Comparison of ENCODE assay signal across 13 cellular contexts in genomic region chr21:31974454-31974985, GRCh38.
DNase-seq lines count a peak whose midpoint lies in the region; ATAC-seq, FAIRE-seq and TF ChIP-seq lines count a peak whose summit lies in the region.
"Had no signal": no experiment of that assay in that cellular context is flagged by ENCODE, and none has a peak within 500 bp of the region (broad histone marks: within the 10 kb centered on the region; RNA-seq: fewer than 3 reads in every experiment).

No MANE protein-coding gene starts in this region.

- FAIRE-seq in D721Med (lab: Jason Lieb, UNC), result no peak
- FAIRE-seq: GM12891 had no signal

- CTCF ChIA-PET in CD8-positive, alpha-beta T cell (lab: Charles Lee), result interaction anchor here (0.6 to 2.8 kb wide), 7 partner anchors 9 to 109 kb away, joined by 3 to 8 read pairs (median 4); no protein-coding TSS in a partner anchor
- CTCF ChIA-PET in naive thymus-derived CD4-positive, alpha-beta T cell (lab: Charles Lee), result interaction anchor here (0.7 to 1.2 kb wide), 2 partner anchors 18 to 21 kb away, joined by 3 to 5 read pairs; no protein-coding TSS in a partner anchor

- no peak overlapping the region for H3K4me3 ChIP-seq in CD8-positive, alpha-beta T cell (ENCODE audit: low read depth, low read length)
- H3K4me3 ChIP-seq in naive thymus-derived CD4-positive, alpha-beta T cell (ENCODE audit: low read length), result no peak overlapping the region
- no peak overlapping the region for H3K4me3 ChIP-seq in adrenal gland
- H3K4me3 ChIP-seq: MG63 had no signal

- peak overlapping the region; percentile 80 for H3K27ac Mint-ChIP-seq in CD8-positive, alpha-beta T cell
- peak overlapping the region in 2 of 9 donors; percentile 16 to 81 for H3K27ac Mint-ChIP-seq in naive thymus-derived CD4-positive, alpha-beta T cell
- H3K27ac Mint-ChIP-seq: T-helper 1 cell treated with Interleukin-12 subunit alpha and Interleukin-12 subunit beta and Interleukin-4 antibody, amounts not matched to agents 30 μg/mL and 1 μg/mL, for 36 hours had no signal

- no peaks in the 10 kb centered on the region for H3K36me3 Mint-ChIP-seq in CD8-positive, alpha-beta T cell
- H3K36me3 Mint-ChIP-seq in naive thymus-derived CD4-positive, alpha-beta T cell, result no peaks in the 10 kb centered on the region

- H3K27ac ChIP-seq in CD8-positive, alpha-beta T cell (ENCODE audit: low read depth, low read length), result no peak overlapping the region
- no peak overlapping the region for H3K27ac ChIP-seq in naive thymus-derived CD4-positive, alpha-beta T cell (ENCODE audit: low read depth, low read length)
- H3K27ac ChIP-seq in foreskin keratinocyte, result no peak overlapping the region
- H3K27ac ChIP-seq in adrenal gland, result no peak overlapping the region

- H3K27me3 Mint-ChIP-seq in CD8-positive, alpha-beta T cell (ENCODE audit: low read depth), result no peaks in the 10 kb centered on the region
- peaks cover 6 to 25% (median 14%) of the 10 kb centered on the region in 5 donors for H3K27me3 Mint-ChIP-seq in naive thymus-derived CD4-positive, alpha-beta T cell

- peaks cover 30% of the 10 kb centered on the region for H3K4me1 Mint-ChIP-seq in CD8-positive, alpha-beta T cell (ENCODE audit: low read depth)
- peaks cover 1 to 22% (median 11%) of the 10 kb centered on the region in 7 donors for H3K4me1 Mint-ChIP-seq in naive thymus-derived CD4-positive, alpha-beta T cell

- peaks cover 22% of the 10 kb centered on the region for H3K4me1 ChIP-seq in CD8-positive, alpha-beta T cell (ENCODE audit: insufficient read depth, low read length)
- H3K4me1 ChIP-seq in naive thymus-derived CD4-positive, alpha-beta T cell (ENCODE audit: control insufficient read depth in 2 of 2, insufficient read depth in 2 of 2, low read length in 2 of 2), result peaks cover 0 to 6% of the 10 kb centered on the region in 2 donors
- H3K4me1 ChIP-seq in foreskin keratinocyte (no peaks in the 10 kb centered on the region), adrenal gland (replicated peaks in 1 of 2) (no peaks in the 10 kb centered on the region)

- 59 to 75% (median 71%) methylated on average over 15 to 16 of the region's 16 CpGs for WGBS in adrenal gland, 4 donors

- POLR2A ChIA-PET in CD8-positive, alpha-beta T cell (lab: Charles Lee), result interaction anchor here (0.6 to 1.2 kb wide), 5 partner anchors 10 to 103 kb away, joined by 3 to 4 read pairs (median 4); no protein-coding TSS in a partner anchor
- POLR2A ChIA-PET in naive thymus-derived CD4-positive, alpha-beta T cell (lab: Charles Lee), result no interaction called here

- H3K9me3 Mint-ChIP-seq in CD8-positive, alpha-beta T cell, result peaks cover 14% of the 10 kb centered on the region
- peaks cover 0 to 20% (median 9%) of the 10 kb centered on the region in 11 donors for H3K9me3 Mint-ChIP-seq in naive thymus-derived CD4-positive, alpha-beta T cell

- peak; percentile 95 for ATAC-seq in CD8-positive, alpha-beta T cell
- ATAC-seq in naive thymus-derived CD4-positive, alpha-beta T cell, result peak; percentile 54
- ATAC-seq in foreskin keratinocyte, result no peak

- no peaks in the 10 kb centered on the region for H3K36me3 ChIP-seq in CD8-positive, alpha-beta T cell (ENCODE audit: insufficient read depth, low read length)
- no peaks in the 10 kb centered on the region for H3K36me3 ChIP-seq in naive thymus-derived CD4-positive, alpha-beta T cell (ENCODE audit: control insufficient read depth in 2 of 3, insufficient read depth in 3 of 3, low read length in 3 of 3)
- no peaks in the 10 kb centered on the region for H3K36me3 ChIP-seq in adrenal gland (replicated peaks in 1 of 2)
- H3K36me3 ChIP-seq: MG63 had no signal

- no peaks in the 10 kb centered on the region for H3K9me3 ChIP-seq in CD8-positive, alpha-beta T cell (ENCODE audit: low read length)
- H3K9me3 ChIP-seq in naive thymus-derived CD4-positive, alpha-beta T cell (ENCODE audit: control insufficient read depth in 2 of 3, low read length in 3 of 3), result peaks cover 0 to 3% (median 0%) of the 10 kb centered on the region in 3 experiments
- no peaks in the 10 kb centered on the region for H3K9me3 ChIP-seq in adrenal gland (replicated peaks in 1 of 3)
- H3K9me3 ChIP-seq: MG63 had no signal

- TF ChIP-seq POLR2A in adrenal gland (IDR thresholded peaks at IDR 0.05), result no peak

- H3K4me3 Mint-ChIP-seq in CD8-positive, alpha-beta T cell, result peak overlapping the region; percentile 50
- peak overlapping the region in 5 of 10 donors; percentile 43 to 57 (median 52) for H3K4me3 Mint-ChIP-seq in naive thymus-derived CD4-positive, alpha-beta T cell
- H3K4me3 Mint-ChIP-seq: T-helper 1 cell treated with Interleukin-12 subunit alpha and Interleukin-12 subunit beta and Interleukin-4 antibody, amounts not matched to agents 30 μg/mL and 1 μg/mL, for 36 hours had no signal

- DNase-seq in CD8-positive, alpha-beta T cell, result peak; percentile 1 to 74 (median 31)
- DNase-seq in MV-4-11 (lab: John Stamatoyannopoulos, UW) (peak; percentile 85), foreskin keratinocyte (no peak), D721Med (ENCODE audit: insufficient read length, low spot score) (no peak), SK-N-DZ (ENCODE audit: low spot score) (no peak), adrenal gland (no peak)
- peak; percentile 57 for DNase-seq in activated CD8-positive, alpha-beta memory T cell treated with anti-CD3 and anti-CD28 coated beads for 24 hours
- DNase-seq in naive thymus-derived CD4-positive, alpha-beta T cell, result peak in 6 of 9 donors; percentile 15 to 40 (median 19)
- DNase-seq: Calu3, MG63, NCI-H748 treated with DMSO at 0.1 percent for 48 hours had no signal

- TF ChIP-seq CTCF in CD8-positive, alpha-beta T cell (IDR thresholded peaks at IDR 0.05), result no peak
- no peak for TF ChIP-seq CTCF in foreskin keratinocyte (conservative IDR thresholded peaks at IDR 0.05)
- no peak for TF ChIP-seq CTCF in D721Med (IDR thresholded peaks at IDR 0.05; ENCODE audit: insufficient read depth, missing control alignments)
- no peak for TF ChIP-seq CTCF in adrenal gland (IDR thresholded peaks at IDR 0.05)

- H3K27me3 ChIP-seq in CD8-positive, alpha-beta T cell (ENCODE audit: insufficient read depth, low read length), result no peaks in the 10 kb centered on the region
- no peaks in the 10 kb centered on the region for H3K27me3 ChIP-seq in naive thymus-derived CD4-positive, alpha-beta T cell (ENCODE audit: control insufficient read depth in 2 of 2, insufficient read depth in 2 of 2, low read length in 2 of 2)
- H3K27me3 ChIP-seq in foreskin keratinocyte, result no peaks in the 10 kb centered on the region
- no peaks in the 10 kb centered on the region for H3K27me3 ChIP-seq in adrenal gland
- H3K27me3 ChIP-seq: MG63 had no signal

- intact Hi-C loops in CD8-positive, alpha-beta T cell (cut with DNase I, micrococcal nuclease), result loop anchor here in 1 of 2 experiments (1.0 kb wide), 1 partner anchor 41 kb away; no protein-coding TSS in a partner anchor
- intact Hi-C loops in naive thymus-derived CD4-positive, alpha-beta T cell (cut with micrococcal nuclease), result loop anchor here in 1 of 2 donors (1.0 to 10.0 kb wide), 2 partner anchors 41 to 100 kb away; partner anchors contain the start of gene HUNK
- intact Hi-C loops in adrenal gland (cut with DNase I), result no loop called here

Comparison
In these comparisons a context has a peak if more than half of its experiments do, and no peak if none do; other contexts are left out.
1. DNase-seq: peak in CD8-positive, alpha-beta T cell (7 of 7), MV-4-11 (single experiment), activated CD8-positive, alpha-beta memory T cell treated with anti-CD3 and anti-CD28 coated beads for 24 hours (single experiment) and naive thymus-derived CD4-positive, alpha-beta T cell (6 of 9); none in foreskin keratinocyte (0 of 2), D721Med (single experiment), SK-N-DZ (single experiment) and adrenal gland (0 of 7).